Comparison of ENCODE assay signal across 1 cellular context in the genomic region with DNA sequence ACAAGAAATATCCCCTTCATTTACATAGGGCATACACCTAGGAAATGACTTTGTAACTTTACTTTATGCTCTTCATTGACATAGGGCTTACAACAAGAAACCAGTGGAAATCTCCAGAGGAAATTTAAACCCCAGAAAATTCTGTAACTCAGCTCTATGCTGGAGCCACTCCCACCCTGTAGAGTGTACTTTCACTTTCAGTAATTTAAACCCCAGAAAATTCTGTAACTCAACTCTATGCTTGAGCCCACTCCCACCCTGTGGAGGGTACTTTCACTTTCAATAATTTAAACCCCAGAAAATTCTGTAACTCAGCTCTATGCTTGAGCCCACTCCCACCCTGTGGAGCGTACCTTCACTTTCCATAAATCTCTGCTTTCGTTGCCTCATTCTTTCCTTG.
TF ChIP-seq lines count a peak whose summit lies in the region.

No MANE protein-coding gene starts in this region.

TF ChIP-seq in SK-N-SH, 30 proteins besides CTCF, POLR2A, EP300 and RAD21 (continued from another document):
- TF ChIP-seq, protein P1, sequence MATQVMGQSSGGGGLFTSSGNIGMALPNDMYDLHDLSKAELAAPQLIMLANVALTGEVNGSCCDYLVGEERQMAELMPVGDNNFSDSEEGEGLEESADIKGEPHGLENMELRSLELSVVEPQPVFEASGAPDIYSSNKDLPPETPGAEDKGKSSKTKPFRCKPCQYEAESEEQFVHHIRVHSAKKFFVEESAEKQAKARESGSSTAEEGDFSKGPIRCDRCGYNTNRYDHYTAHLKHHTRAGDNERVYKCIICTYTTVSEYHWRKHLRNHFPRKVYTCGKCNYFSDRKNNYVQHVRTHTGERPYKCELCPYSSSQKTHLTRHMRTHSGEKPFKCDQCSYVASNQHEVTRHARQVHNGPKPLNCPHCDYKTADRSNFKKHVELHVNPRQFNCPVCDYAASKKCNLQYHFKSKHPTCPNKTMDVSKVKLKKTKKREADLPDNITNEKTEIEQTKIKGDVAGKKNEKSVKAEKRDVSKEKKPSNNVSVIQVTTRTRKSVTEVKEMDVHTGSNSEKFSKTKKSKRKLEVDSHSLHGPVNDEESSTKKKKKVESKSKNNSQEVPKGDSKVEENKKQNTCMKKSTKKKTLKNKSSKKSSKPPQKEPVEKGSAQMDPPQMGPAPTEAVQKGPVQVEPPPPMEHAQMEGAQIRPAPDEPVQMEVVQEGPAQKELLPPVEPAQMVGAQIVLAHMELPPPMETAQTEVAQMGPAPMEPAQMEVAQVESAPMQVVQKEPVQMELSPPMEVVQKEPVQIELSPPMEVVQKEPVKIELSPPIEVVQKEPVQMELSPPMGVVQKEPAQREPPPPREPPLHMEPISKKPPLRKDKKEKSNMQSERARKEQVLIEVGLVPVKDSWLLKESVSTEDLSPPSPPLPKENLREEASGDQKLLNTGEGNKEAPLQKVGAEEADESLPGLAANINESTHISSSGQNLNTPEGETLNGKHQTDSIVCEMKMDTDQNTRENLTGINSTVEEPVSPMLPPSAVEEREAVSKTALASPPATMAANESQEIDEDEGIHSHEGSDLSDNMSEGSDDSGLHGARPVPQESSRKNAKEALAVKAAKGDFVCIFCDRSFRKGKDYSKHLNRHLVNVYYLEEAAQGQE (IDR thresholded peaks at IDR 0.05; ENCODE audit: low read depth, low read length): no peak
- no peak for TF ChIP-seq RFX5 (IDR thresholded peaks at IDR 0.05; ENCODE audit: low read length)
